1 cellular context compared by ENCODE assay signal in the genomic region with DNA sequence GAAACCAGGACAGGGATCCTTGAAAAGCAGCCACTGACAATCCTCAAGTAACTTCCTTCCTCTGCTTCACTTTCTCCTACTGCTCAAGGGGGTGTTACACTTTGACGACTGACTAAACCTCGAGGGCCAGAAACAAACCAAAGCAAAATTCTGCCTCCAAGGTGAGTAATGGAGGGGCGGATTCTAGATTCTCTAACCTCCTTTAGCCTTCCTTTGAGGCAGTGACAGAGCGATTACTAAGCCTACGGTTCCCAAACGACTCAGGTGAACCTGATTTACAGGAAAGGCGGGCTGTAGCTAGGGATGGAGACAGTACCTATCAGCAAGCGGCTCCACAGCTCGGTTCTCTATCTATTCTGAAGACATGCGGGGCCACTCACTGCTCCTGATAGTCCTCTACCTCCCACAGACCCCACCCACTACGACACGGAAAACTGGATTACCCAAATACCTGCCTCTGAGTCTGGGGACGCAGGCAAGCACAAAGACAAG.
TF ChIP-seq lines count a peak whose summit lies in the region.

No MANE protein-coding gene starts in this region.

TF ChIP-seq in HEK293, 187 proteins besides CTCF, POLR2A, EP300 and RAD21 (continued from another document):
- peak; percentile 86 for TF ChIP-seq ZBTB17 (tag by site-specific recombination; IDR thresholded peaks at IDR 0.05)
- TF ChIP-seq ZNF18 (tag by site-specific recombination; IDR thresholded peaks at IDR 0.05), result no peak
- no peak for TF ChIP-seq ZNF837 (tag by site-specific recombination; IDR thresholded peaks at IDR 0.05)
- TF ChIP-seq ZNF132 (tag by site-specific recombination; IDR thresholded peaks at IDR 0.05; ENCODE audit: borderline replicate concordance), result no peak
- no peak for TF ChIP-seq ZNF677 (tag by site-specific recombination; IDR thresholded peaks at IDR 0.05)
- no peak for TF ChIP-seq ZNF777 (tag by site-specific recombination; IDR thresholded peaks at IDR 0.05; ENCODE audit: borderline replicate concordance)
- TF ChIP-seq SP2 (tag by site-specific recombination; IDR thresholded peaks at IDR 0.05), result peak; percentile 27
- no peak for TF ChIP-seq ZNF37A (tag by site-specific recombination; IDR thresholded peaks at IDR 0.05)
- no peak for TF ChIP-seq ZNF629 (tag by site-specific recombination; IDR thresholded peaks at IDR 0.05)
- TF ChIP-seq SP7 (tag by site-specific recombination; IDR thresholded peaks at IDR 0.05), result no peak
